1 cellular context compared by ENCODE assay signal in the genomic region with DNA sequence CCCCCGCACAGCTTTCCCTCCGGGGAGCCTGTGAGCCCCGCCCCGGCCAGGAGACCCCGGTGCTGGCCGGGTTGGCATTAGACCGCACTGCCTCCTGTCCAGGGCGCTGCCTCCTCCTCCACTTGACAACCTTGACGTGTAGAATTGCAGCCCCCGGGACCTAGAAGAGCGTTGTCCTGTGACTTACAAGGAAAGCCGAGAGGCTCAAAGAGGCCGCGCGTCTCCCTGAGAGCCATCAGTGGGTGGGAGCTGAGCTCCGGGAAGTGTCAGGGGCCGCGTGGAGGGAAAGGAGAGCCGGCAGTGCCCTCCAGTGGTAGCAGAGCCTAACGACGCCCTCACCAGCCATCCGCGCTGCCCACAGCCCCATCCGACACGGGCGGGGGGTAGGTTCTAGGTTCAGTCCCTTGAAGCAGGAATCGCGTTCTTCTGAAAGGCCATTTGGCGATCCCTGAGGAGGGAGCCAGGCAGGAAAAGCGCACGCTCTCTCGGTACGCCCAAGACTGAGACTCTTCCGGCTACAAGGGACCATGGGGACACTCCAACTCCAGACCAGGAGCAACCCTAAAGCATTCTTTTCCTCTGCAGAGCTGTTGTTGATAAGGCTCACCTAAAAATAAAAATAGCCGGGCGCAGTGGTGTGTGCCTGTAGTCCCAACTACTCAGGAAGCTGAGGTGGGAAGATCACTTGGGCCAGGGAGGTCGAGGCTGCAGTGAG.
A peak's percentile ranks its signal among the peaks of the same experiment; 100 is the strongest.
TF ChIP-seq lines count a peak whose summit lies in the region.

No MANE protein-coding gene starts in this region.

TF ChIP-seq in A549, 52 proteins besides CTCF, POLR2A, EP300 and RAD21 (continued from another document):
- TF ChIP-seq, protein P1, sequence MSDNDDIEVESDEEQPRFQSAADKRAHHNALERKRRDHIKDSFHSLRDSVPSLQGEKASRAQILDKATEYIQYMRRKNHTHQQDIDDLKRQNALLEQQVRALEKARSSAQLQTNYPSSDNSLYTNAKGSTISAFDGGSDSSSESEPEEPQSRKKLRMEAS (IDR thresholded peaks at IDR 0.05) = peak; percentile 74
- TF ChIP-seq HOXA7 (CRISPR knock-in tag; IDR thresholded peaks at IDR 0.05) (no peak), SMC3 (IDR thresholded peaks at IDR 0.05) (peak; percentile 93), NR3C1 (IDR thresholded peaks at IDR 0.05) (no peak)
